Comparison of ENCODE assay signal across 1 cellular context in genomic region chr7:130254555-130254954, GRCh38.
TF ChIP-seq lines count a peak whose summit lies in the region.

No MANE protein-coding gene starts in this region.

TF ChIP-seq in HepG2, 621 proteins besides CTCF, POLR2A, EP300 and RAD21 (continued from another document):
- peak; percentile 44; the same call in 1 of the 2 replicates for TF ChIP-seq ZNF687 (CRISPR knock-in tag; IDR thresholded peaks at IDR 0.05)
- TF ChIP-seq YY1 (IDR thresholded peaks at IDR 0.05; ENCODE audit: insufficient read depth, insufficient replicate concordance, low read depth, low read length) = peak; percentile 19
- TF ChIP-seq ZNF281 (CRISPR knock-in tag; IDR thresholded peaks at IDR 0.05; ENCODE audit: borderline replicate concordance) = peak; percentile 91
- TF ChIP-seq ZNF138 (CRISPR knock-in tag; IDR thresholded peaks at IDR 0.05; ENCODE audit: low read depth) = no peak
- TF ChIP-seq CEBPZ (IDR thresholded peaks at IDR 0.05; ENCODE audit: low read length) = no peak
- no peak for TF ChIP-seq ZEB1 (IDR thresholded peaks at IDR 0.05; ENCODE audit: insufficient replicate concordance, low read depth)
- TF ChIP-seq FOXA1 (IDR thresholded peaks at IDR 0.05) = no peak
- peak; percentile 56; the same call in 1 of the 2 replicates for TF ChIP-seq FOXA1 (CRISPR knock-in tag; IDR thresholded peaks at IDR 0.05)
- TF ChIP-seq ZNF740 (CRISPR knock-in tag; IDR thresholded peaks at IDR 0.05) = no peak
- no peak for TF ChIP-seq NFE2L1 (CRISPR knock-in tag; IDR thresholded peaks at IDR 0.05; ENCODE audit: borderline replicate concordance)
- TF ChIP-seq ZBTB1 (CRISPR knock-in tag; IDR thresholded peaks at IDR 0.05; ENCODE audit: borderline replicate concordance) = no peak
- TF ChIP-seq ZGPAT (CRISPR knock-in tag; IDR thresholded peaks at IDR 0.05) = no peak
- TF ChIP-seq FOXO1 (CRISPR knock-in tag; IDR thresholded peaks at IDR 0.05) = no peak
- 0 out of 2 replicates have a peak, but pooled peaks have one; percentile 52 for TF ChIP-seq MTF2 (CRISPR knock-in tag; IDR thresholded peaks at IDR 0.05; ENCODE audit: borderline replicate concordance)
- no peak for TF ChIP-seq IRF1 (CRISPR knock-in tag; IDR thresholded peaks at IDR 0.05; ENCODE audit: low read depth)
- TF ChIP-seq ZNF280D (CRISPR knock-in tag; IDR thresholded peaks at IDR 0.05) = 0 out of 2 replicates have a peak, but pooled peaks have one; percentile 16
- no peak for TF ChIP-seq XBP1 (CRISPR knock-in tag; IDR thresholded peaks at IDR 0.05)
- TF ChIP-seq ZMYM4 (CRISPR knock-in tag; IDR thresholded peaks at IDR 0.05) = peak; percentile 49; the same call in 1 of the 2 replicates
- TF ChIP-seq TEAD3 (CRISPR knock-in tag; optimal IDR thresholded peaks at IDR 0.05; ENCODE audit: borderline replicate concordance) = peak; percentile 29
